ENCODE assay signal across 20 cellular contexts in genomic region chr10:122521011-122521410, GRCh38. TPM values are rescaled to one million over a fixed set of nuclear protein-coding genes. Genes with fewer than 3 reads are reported as not detected.
"Had no signal": no experiment of that assay in that cellular context is flagged by ENCODE, and none has a peak within 500 bp of the region (broad histone marks: within the 10 kb centered on the region; RNA-seq: fewer than 3 reads in every experiment).

No MANE protein-coding gene starts in this region.

- H3K4me3 ChIP-seq: lung, sigmoid colon, upper lobe of left lung had no signal

- H3K36me3 Mint-ChIP-seq: natural killer cell treated with Interleukin-12 subunit alpha and Interleukin-12 subunit beta and Interleukin-15 and Interleukin-18, amount 100 ng/mL, for 72 hours; T-cell had no signal

- H3K4me3 Mint-ChIP-seq: activated CD4-positive, alpha-beta T cell treated with anti-CD3 and anti-CD28 coated beads for 36 hours; activated CD8-positive, alpha-beta T cell treated with anti-CD3 and anti-CD28 coated beads for 36 hours; activated naive CD8-positive, alpha-beta T cell treated with anti-CD3 and anti-CD28 coated beads, Interleukin-2, amount 50 U/mL, for 24 hours; activated T-helper 1 cell treated with anti-CD3 and anti-CD28 coated beads, Interleukin-12 subunit alpha, Interleukin-12 subunit beta, Interleukin-2, Interleukin-4 antibody, amounts not matched to agents 30 ng/mL and 10 ng/mL and 1 ng/mL, durations not matched to agents 14 hours and 24 hours and 36 hours; effector memory CD8-positive, alpha-beta T cell; natural killer cell treated with Interleukin-12 subunit alpha and Interleukin-12 subunit beta and Interleukin-15 and Interleukin-18, amount 100 ng/mL, for 72 hours; T-cell had no signal

- H3K27ac Mint-ChIP-seq: activated CD4-positive, alpha-beta T cell treated with anti-CD3 and anti-CD28 coated beads for 36 hours; activated CD8-positive, alpha-beta T cell treated with anti-CD3 and anti-CD28 coated beads for 36 hours; activated T-helper 1 cell treated with anti-CD3 and anti-CD28 coated beads, Interleukin-12 subunit alpha, Interleukin-12 subunit beta, Interleukin-2, Interleukin-4 antibody, amounts not matched to agents 30 ng/mL and 10 ng/mL and 1 ng/mL, durations not matched to agents 14 hours and 24 hours and 36 hours; effector memory CD8-positive, alpha-beta T cell; natural killer cell treated with Interleukin-12 subunit alpha and Interleukin-12 subunit beta and Interleukin-15 and Interleukin-18, amount 100 ng/mL, for 72 hours; T-cell had no signal

- H3K27me3 ChIP-seq: sigmoid colon, upper lobe of left lung had no signal

- H3K4me1 ChIP-seq: sigmoid colon had no signal

- DNase-seq: activated CD4-positive, alpha-beta T cell treated with anti-CD3 and anti-CD28 coated beads for 36 hours; activated CD8-positive, alpha-beta memory T cell treated with anti-CD3 and anti-CD28 coated beads, Interleukin-2, amount 50 U/mL, for 4 hours; activated CD8-positive, alpha-beta T cell treated with anti-CD3 and anti-CD28 coated beads for 36 hours; activated naive CD4-positive, alpha-beta T cell; activated naive CD8-positive, alpha-beta T cell treated with anti-CD3 and anti-CD28 coated beads, Interleukin-2, amount 50 U/mL, for 24 hours; effector memory CD8-positive, alpha-beta T cell; erythroblast; left colon; occipital lobe; sigmoid colon; stimulated activated CD4-positive, alpha-beta T cell treated with anti-CD3 and anti-CD28 coated beads, Interleukin-2, amount 100 ng/mL, for 48 hours; stimulated activated naive CD4-positive, alpha-beta T cell treated with Interleukin-2 at 50 U/mL for 16 hours; T-cell; T1000; upper lobe of left lung; WERI-Rb-1 had no signal

- H3K36me3 ChIP-seq: WERI-Rb-1 had no signal

- H3K9me3 Mint-ChIP-seq: activated CD8-positive, alpha-beta T cell treated with anti-CD3 and anti-CD28 coated beads for 36 hours; activated naive CD8-positive, alpha-beta T cell treated with anti-CD3 and anti-CD28 coated beads, Interleukin-2, amount 50 U/mL, for 24 hours; activated T-helper 1 cell treated with anti-CD3 and anti-CD28 coated beads, Interleukin-12 subunit alpha, Interleukin-12 subunit beta, Interleukin-2, Interleukin-4 antibody, amounts not matched to agents 30 ng/mL and 10 ng/mL and 1 ng/mL, durations not matched to agents 14 hours and 24 hours and 36 hours; effector memory CD8-positive, alpha-beta T cell; natural killer cell treated with Interleukin-12 subunit alpha and Interleukin-12 subunit beta and Interleukin-15 and Interleukin-18, amount 100 ng/mL, for 72 hours; T-cell had no signal

- H3K9me3 ChIP-seq: sigmoid colon, upper lobe of left lung had no signal

- H3K27ac ChIP-seq: sigmoid colon, upper lobe of left lung, WERI-Rb-1 had no signal

- H3K27me3 Mint-ChIP-seq: activated CD4-positive, alpha-beta T cell treated with anti-CD3 and anti-CD28 coated beads for 36 hours had no signal

- ATAC-seq: activated CD4-positive, alpha-beta T cell treated with anti-CD3 and anti-CD28 coated beads for 36 hours; activated CD8-positive, alpha-beta T cell treated with anti-CD3 and anti-CD28 coated beads for 36 hours; effector memory CD8-positive, alpha-beta T cell; left colon; natural killer cell treated with Interleukin-12 subunit alpha and Interleukin-12 subunit beta and Interleukin-15 and Interleukin-18, amount 100 ng/mL, for 72 hours; T-cell had no signal

RNA-seq across cellular contexts. Expression of gene DMBT1, which starts 39.5 kb away (rescaled TPM):
- total RNA-seq: activated CD4-positive, alpha-beta T cell treated with anti-CD3 and anti-CD28 coated beads for 36 hours; activated CD8-positive, alpha-beta T cell treated with anti-CD3 and anti-CD28 coated beads for 36 hours; activated T-helper 1 cell treated with anti-CD3 and anti-CD28 coated beads, Interleukin-12 subunit alpha, Interleukin-12 subunit beta, Interleukin-2, Interleukin-4 antibody, amounts not matched to agents 30 ng/mL and 10 ng/mL and 1 ng/mL, durations not matched to agents 14 hours and 24 hours and 36 hours; astrocyte; natural killer cell treated with Interleukin-12 subunit alpha and Interleukin-12 subunit beta and Interleukin-15 and Interleukin-18, amount 100 ng/mL, for 72 hours had no signal

RNA-seq across cellular contexts. Expression of gene HTRA1, which starts 59.7 kb away (rescaled TPM):
- total RNA-seq: activated CD4-positive, alpha-beta T cell treated with anti-CD3 and anti-CD28 coated beads for 36 hours; activated CD8-positive, alpha-beta T cell treated with anti-CD3 and anti-CD28 coated beads for 36 hours; activated T-helper 1 cell treated with anti-CD3 and anti-CD28 coated beads, Interleukin-12 subunit alpha, Interleukin-12 subunit beta, Interleukin-2, Interleukin-4 antibody, amounts not matched to agents 30 ng/mL and 10 ng/mL and 1 ng/mL, durations not matched to agents 14 hours and 24 hours and 36 hours; natural killer cell treated with Interleukin-12 subunit alpha and Interleukin-12 subunit beta and Interleukin-15 and Interleukin-18, amount 100 ng/mL, for 72 hours had no signal
